Comparison of ENCODE assay signal across 19 cellular contexts in genomic region chr7:70346844-70347462, GRCh38.
DNase-seq lines count a peak whose midpoint lies in the region; ATAC-seq lines count a peak whose summit lies in the region.
"Had no signal": no experiment of that assay in that cellular context is flagged by ENCODE, and none has a peak within 500 bp of the region (broad histone marks: within the 10 kb centered on the region; RNA-seq: fewer than 3 reads in every experiment).

No MANE protein-coding gene starts in this region.

- peaks cover 11% of the 10 kb centered on the region for H3K4me1 ChIP-seq in CD4-positive, alpha-beta memory T cell (ENCODE audit: insufficient read depth, low read length)
- peaks cover 0 to 9% of the 10 kb centered on the region in 2 donors for H3K4me1 ChIP-seq in neuronal stem cell (ENCODE audit: control insufficient read depth in 2 of 2, insufficient read depth in 1 of 2, low read depth in 1 of 2, low read length in 2 of 2)
- H3K4me1 ChIP-seq: Peyer's patch had no signal

- no peak overlapping the region for H3K14ac ChIP-seq in neuronal stem cell (ENCODE audit: low read length)

- no peak overlapping the region for H4K8ac ChIP-seq in neuronal stem cell (ENCODE audit: low read depth, low read length)

- no peak overlapping the region for H2BK15ac ChIP-seq in neuronal stem cell (ENCODE audit: low read length)

- H3K27me3 ChIP-seq in CD4-positive, alpha-beta memory T cell (ENCODE audit: insufficient read depth, low read length) = no peaks in the 10 kb centered on the region
- peaks cover 0 to 4% (median 0%) of the 10 kb centered on the region in 3 experiments for H3K27me3 ChIP-seq in neuronal stem cell (ENCODE audit: control insufficient read depth in 3 of 3, insufficient read depth in 3 of 3, low read depth in 1 of 3, low read length in 3 of 3)
- H3K27me3 ChIP-seq: Peyer's patch had no signal

- no peak overlapping the region for H3K23ac ChIP-seq in neuronal stem cell (ENCODE audit: low read depth, low read length, poor library complexity)

- no peak overlapping the region for H2AK5ac ChIP-seq in neuronal stem cell (ENCODE audit: low read depth, low read length)

- no CpG with 5 or more reads among the region's 5 CpGs for WGBS in neuronal stem cell (ENCODE audit: extremely low coverage in 2 of 2, insufficient read length in 2 of 2, insufficient replicate concordance in 1 of 2), 2 donors

- H3K9me3 Mint-ChIP-seq in activated naive CD4-positive, alpha-beta T cell treated with anti-CD3 and anti-CD28 coated beads for 36 hours = peaks cover 2% of the 10 kb centered on the region
- peaks cover 0 to 7% (median 2%) of the 10 kb centered on the region in 8 donors for H3K9me3 Mint-ChIP-seq in CD4-positive, alpha-beta memory T cell
- peaks cover 0 to 6% (median 4%) of the 10 kb centered on the region in 3 donors for H3K9me3 Mint-ChIP-seq in T-cell
- H3K9me3 Mint-ChIP-seq: CD8-positive, alpha-beta T cell had no signal

- H2BK120ac ChIP-seq in neuronal stem cell (ENCODE audit: low read depth, low read length) = no peak overlapping the region

- ATAC-seq in T-cell (replicated peaks in 1 of 4) (peak in 3 of 4 experiments; percentile 27 to 73 (median 63)), HG03442 (IDR thresholded peaks at IDR 0.05; ENCODE audit: unreplicated experiment) (no peak), HG03196 (IDR thresholded peaks at IDR 0.05; ENCODE audit: unreplicated experiment) (no peak)
- ATAC-seq: CD8-positive, alpha-beta T cell had no signal

- H3K36me3 ChIP-seq in CD4-positive, alpha-beta memory T cell (ENCODE audit: insufficient read depth, low read length) = no peaks in the 10 kb centered on the region
- no peaks in the 10 kb centered on the region for H3K36me3 ChIP-seq in neuronal stem cell (replicated peaks in 1 of 2; ENCODE audit: control insufficient read depth in 2 of 2, insufficient read depth in 2 of 2, low read length in 2 of 2)
- H3K36me3 ChIP-seq: Peyer's patch had no signal

- H2AFZ ChIP-seq in neuronal stem cell (ENCODE audit: low read length) = no peak overlapping the region

- no peak overlapping the region for H3K27ac Mint-ChIP-seq in activated naive CD4-positive, alpha-beta T cell treated with anti-CD3 and anti-CD28 coated beads for 36 hours
- H3K27ac Mint-ChIP-seq in CD4-positive, alpha-beta memory T cell = peak overlapping the region in 6 of 7 donors; percentile 2 to 73 (median 12)
- H3K27ac Mint-ChIP-seq in T-cell = peak overlapping the region in 1 of 2 donors; percentile 49
- H3K27ac Mint-ChIP-seq: CD8-positive, alpha-beta T cell had no signal

- no peak overlapping the region for H3K27ac ChIP-seq in CD4-positive, alpha-beta memory T cell (ENCODE audit: low read depth, low read length)
- H3K27ac ChIP-seq in neuronal stem cell (replicated peaks; ENCODE audit: low read length) = no peak overlapping the region
- H3K27ac ChIP-seq: Peyer's patch had no signal

- no peak overlapping the region for H3K4me3 Mint-ChIP-seq in activated naive CD4-positive, alpha-beta T cell treated with anti-CD3 and anti-CD28 coated beads for 36 hours
- peak overlapping the region in 6 of 8 donors; percentile 1 to 59 (median 17) for H3K4me3 Mint-ChIP-seq in CD4-positive, alpha-beta memory T cell
- H3K4me3 Mint-ChIP-seq in T-cell = peak overlapping the region in 1 of 3 donors; percentile 18
- H3K4me3 Mint-ChIP-seq: CD8-positive, alpha-beta T cell had no signal

- H4K91ac ChIP-seq in neuronal stem cell (ENCODE audit: low read depth, low read length, poor library complexity) = no peak overlapping the region

- H3K9me3 ChIP-seq in CD4-positive, alpha-beta memory T cell (ENCODE audit: control insufficient read depth in 1 of 2, low read length in 2 of 2) = no peaks in the 10 kb centered on the region
- H3K9me3 ChIP-seq in neuronal stem cell (replicated peaks in 1 of 2; ENCODE audit: control insufficient read depth in 2 of 2, insufficient read depth in 1 of 2, low read depth in 1 of 2, low read length in 2 of 2) = no peaks in the 10 kb centered on the region
- H3K9me3 ChIP-seq: Peyer's patch had no signal

- H3K9ac ChIP-seq in neuronal stem cell (ENCODE audit: low read depth, low read length, poor library complexity) = no peak overlapping the region

- peak overlapping the region; percentile 49 for H2BK12ac ChIP-seq in neuronal stem cell (ENCODE audit: low read length)

- intact Hi-C loops in activated naive CD4-positive, alpha-beta T cell treated with anti-CD3 and anti-CD28 coated beads for 36 hours (cut with micrococcal nuclease) = no loop called here
- intact Hi-C loops in CD4-positive, alpha-beta memory T cell (cut with micrococcal nuclease) = no loop called here

- POLR2A ChIA-PET in CD4-positive, alpha-beta memory T cell (lab: Charles Lee; ENCODE audit: partially characterized antibody) = interaction anchor here (0.9 kb wide), 1 partner anchor 39 kb away, joined by 3 read pairs; no protein-coding TSS in a partner anchor
- POLR2A ChIA-PET in T-cell (lab: Charles Lee) = no interaction called here

- H3K4me1 Mint-ChIP-seq in activated naive CD4-positive, alpha-beta T cell treated with anti-CD3 and anti-CD28 coated beads for 36 hours (ENCODE audit: low read depth) = peaks cover 5% of the 10 kb centered on the region
- H3K4me1 Mint-ChIP-seq in CD4-positive, alpha-beta memory T cell = peaks cover 5 to 16% (median 11%) of the 10 kb centered on the region in 4 donors
- peaks cover 12 to 15% (median 12%) of the 10 kb centered on the region in 3 donors for H3K4me1 Mint-ChIP-seq in T-cell

- no peaks in the 10 kb centered on the region for H3K36me3 Mint-ChIP-seq in activated naive CD4-positive, alpha-beta T cell treated with anti-CD3 and anti-CD28 coated beads for 36 hours (ENCODE audit: low read depth)
- no peaks in the 10 kb centered on the region for H3K36me3 Mint-ChIP-seq in CD4-positive, alpha-beta memory T cell
- H3K36me3 Mint-ChIP-seq in T-cell = no peaks in the 10 kb centered on the region
- H3K36me3 Mint-ChIP-seq: CD8-positive, alpha-beta T cell had no signal

- DNase-seq in activated naive CD4-positive, alpha-beta T cell treated with anti-CD3 and anti-CD28 coated beads for 36 hours = peak; percentile 15
- DNase-seq in activated naive CD4-positive, alpha-beta T cell treated with anti-CD3 and anti-CD28 coated beads, Interleukin-2, amount 50 U/mL, for 16 hours = no peak
- DNase-seq in CD4-positive, alpha-beta memory T cell = peak in 1 of 5 donors; percentile 8
- DNase-seq in T-cell = no peak
- no peak for DNase-seq in neuronal stem cell (ENCODE audit: low spot score)
- DNase-seq: Calu3; CD8-positive, alpha-beta T cell; DMS53; H7; Kasumi-1; NCI-H1417; NCI-H1694 treated with DMSO at 0.1 percent for 48 hours; NCI-H2081 treated with DMSO at 0.1 percent for 48 hours; NCI-H2171 treated with DMSO at 0.1 percent for 48 hours; NCI-H524 treated with DMSO at 0.1 percent for 48 hours; NCI-H82; Peyer's patch had no signal

- H3K4ac ChIP-seq in neuronal stem cell (ENCODE audit: low read length) = no peak overlapping the region

- no peak overlapping the region for H3K4me2 ChIP-seq in neuronal stem cell (ENCODE audit: insufficient read depth, low read length, poor library complexity, severe bottlenecking)

- H3K18ac ChIP-seq in neuronal stem cell (ENCODE audit: low read length) = no peak overlapping the region

- no peaks in the 10 kb centered on the region for H3K27me3 Mint-ChIP-seq in activated naive CD4-positive, alpha-beta T cell treated with anti-CD3 and anti-CD28 coated beads for 36 hours (ENCODE audit: low read depth)
- no peaks in the 10 kb centered on the region for H3K27me3 Mint-ChIP-seq in CD4-positive, alpha-beta memory T cell
- H3K27me3 Mint-ChIP-seq in T-cell = no peaks in the 10 kb centered on the region

- no peak overlapping the region for H3K4me3 ChIP-seq in CD4-positive, alpha-beta memory T cell (ENCODE audit: low read length in 2 of 2)
- H3K4me3 ChIP-seq in neuronal stem cell (ENCODE audit: low read length in 2 of 2) = no peak overlapping the region
- H3K4me3 ChIP-seq: Peyer's patch had no signal

- CTCF ChIA-PET in activated naive CD4-positive, alpha-beta T cell treated with anti-CD3 and anti-CD28 coated beads for 36 hours (lab: Charles Lee) = no interaction called here
- CTCF ChIA-PET in CD4-positive, alpha-beta memory T cell (lab: Charles Lee; ENCODE audit: partially characterized antibody) = interaction anchor here (1.4 kb wide), 1 partner anchor 351 kb away, joined by 5 read pairs; no protein-coding TSS in a partner anchor
- CTCF ChIA-PET in T-cell (lab: Charles Lee) = no interaction called here

- no peaks in the 10 kb centered on the region for H3K79me1 ChIP-seq in neuronal stem cell (ENCODE audit: low read depth, low read length)

- no peak overlapping the region for H2BK5ac ChIP-seq in neuronal stem cell (ENCODE audit: low read length)

Comparison
In these comparisons a context has a peak if more than half of its experiments do, and no peak if none do; other contexts are left out.
1. ATAC-seq: peak in T-cell (3 of 4); none in HG03442 (single experiment) and HG03196 (single experiment).